In genomic region chr6:17584241-17584803, GRCh38 we compare ENCODE assay signal across 8 cellular contexts. TPM values are rescaled to one million over a fixed set of nuclear protein-coding genes. Genes with fewer than 3 reads are reported as not detected.
DNase-seq lines count a peak whose midpoint lies in the region; ATAC-seq and TF ChIP-seq lines count a peak whose summit lies in the region.

No MANE protein-coding gene starts in this region.

- WGBS in body of pancreas, 2 donors: 2 to 3% methylated on average over 7 of the region's 7 CpGs

- no peak overlapping the region for H3K27ac Mint-ChIP-seq in immature natural killer cell

- H3K9ac ChIP-seq in skeletal muscle satellite cell (ENCODE audit: low read depth, low read length): peak overlapping the region; percentile 49

- peaks cover 0 to 5% (median 0%) of the 10 kb centered on the region in 3 donors for H3K36me3 Mint-ChIP-seq in immature natural killer cell

- ATAC-seq in GM18858 (IDR thresholded peaks at IDR 0.05; ENCODE audit: unreplicated experiment) (peak; percentile 56), body of pancreas (peak; percentile 79)

- H3K9me3 ChIP-seq in body of pancreas: no peaks in the 10 kb centered on the region
- no peaks in the 10 kb centered on the region for H3K9me3 ChIP-seq in skeletal muscle satellite cell (replicated peaks; ENCODE audit: low read length)

- no peak overlapping the region for H3K27ac ChIP-seq in HL-60 (replicated peaks)
- peak overlapping the region in 3 of 4 donors; percentile 33 to 59 (median 41) for H3K27ac ChIP-seq in body of pancreas

- H3K36me3 ChIP-seq in body of pancreas (replicated peaks in 1 of 2; ENCODE audit: insufficient read depth in 1 of 2, low read depth in 2 of 2) (no peaks in the 10 kb centered on the region), skeletal muscle satellite cell (ENCODE audit: insufficient read depth, low read length) (no peaks in the 10 kb centered on the region)

- TF ChIP-seq CTCF in HL-60 (IDR thresholded peaks at IDR 0.05; ENCODE audit: insufficient read depth, low read length): peak; percentile 2
- TF ChIP-seq CTCF in body of pancreas (IDR thresholded peaks at IDR 0.05): peak; percentile 60 to 97 (median 86)

- H3K4me3 Mint-ChIP-seq in immature natural killer cell: no peak overlapping the region

- intact Hi-C loops in body of pancreas (cut with DNase I) (no loop called here), posterior vena cava (cut with DNase I) (loop anchor here (5.0 to 10.0 kb wide), 2 partner anchors 302 to 430 kb away; partner anchors contain the start of gene RBM24 (in 1 of the 2))

- peaks cover 30 to 35% of the 10 kb centered on the region in 2 donors for H3K4me1 Mint-ChIP-seq in immature natural killer cell

- H3K4me1 ChIP-seq in body of pancreas (peaks cover 5% of the 10 kb centered on the region), skeletal muscle satellite cell (ENCODE audit: control insufficient read depth, insufficient read depth, low read length) (peaks cover 7% of the 10 kb centered on the region)

- H3K27me3 ChIP-seq in HL-60 (ENCODE audit: insufficient read depth, poor library complexity, severe bottlenecking): no peaks in the 10 kb centered on the region
- H3K27me3 ChIP-seq in body of pancreas: no peaks in the 10 kb centered on the region
- H3K27me3 ChIP-seq in skeletal muscle satellite cell (ENCODE audit: control insufficient read depth, insufficient read depth, low read length): no peaks in the 10 kb centered on the region

- no peak for TF ChIP-seq POLR2A in body of pancreas (IDR thresholded peaks at IDR 0.05)

- DNase-seq in AG20443 (ENCODE audit: low spot score) (peak; percentile 77), HL-60 (ENCODE audit: low read depth in 1 of 2, low spot score in 1 of 2) (peak in 1 of 2 experiments; percentile 22), NCI-H748 (lab: John Stamatoyannopoulos, UW; ENCODE audit: unreplicated experiment) (peak; percentile 84), body of pancreas (peak; percentile 33 to 58 (median 42)), immature natural killer cell (peak in 2 of 3 donors; percentile 39 to 42), posterior vena cava (ENCODE audit: low spot score) (no peak)

- H3K4me3 ChIP-seq in HL-60 (replicated peaks; ENCODE audit: insufficient read depth, low read length) (no peak overlapping the region), body of pancreas (no peak overlapping the region), skeletal muscle satellite cell (ENCODE audit: low read length) (no peak overlapping the region)

- peak overlapping the region; percentile 61 for H3K4me2 ChIP-seq in skeletal muscle satellite cell (ENCODE audit: low read length)

- no peaks in the 10 kb centered on the region for H3K9me3 Mint-ChIP-seq in immature natural killer cell

- H3K27me3 Mint-ChIP-seq in immature natural killer cell (ENCODE audit: low read depth in 3 of 3): peaks cover 1 to 6% (median 3%) of the 10 kb centered on the region in 3 donors

RNA-seq across cellular contexts. Expression of gene FAM8A1, which starts 15.8 kb away (rescaled TPM):
- total RNA-seq in body of pancreas: 10 to 100 TPM; 15.5 to 22.6 TPM
- polyA plus RNA-seq in immature natural killer cell: 10 to 100 TPM in 2 of 3 donors, 1 to 10 TPM in 1; 5.8 to 18.7 (median 12.0) TPM
- 13.9 and 15.1 TPM in 2 replicates for total RNA-seq in skeletal muscle satellite cell (2012; rRNA removed)
- 10 to 100 TPM; 31.3 to 35.7 TPM for total RNA-seq in posterior vena cava
